8 cellular contexts compared by ENCODE assay signal in the genomic region with DNA sequence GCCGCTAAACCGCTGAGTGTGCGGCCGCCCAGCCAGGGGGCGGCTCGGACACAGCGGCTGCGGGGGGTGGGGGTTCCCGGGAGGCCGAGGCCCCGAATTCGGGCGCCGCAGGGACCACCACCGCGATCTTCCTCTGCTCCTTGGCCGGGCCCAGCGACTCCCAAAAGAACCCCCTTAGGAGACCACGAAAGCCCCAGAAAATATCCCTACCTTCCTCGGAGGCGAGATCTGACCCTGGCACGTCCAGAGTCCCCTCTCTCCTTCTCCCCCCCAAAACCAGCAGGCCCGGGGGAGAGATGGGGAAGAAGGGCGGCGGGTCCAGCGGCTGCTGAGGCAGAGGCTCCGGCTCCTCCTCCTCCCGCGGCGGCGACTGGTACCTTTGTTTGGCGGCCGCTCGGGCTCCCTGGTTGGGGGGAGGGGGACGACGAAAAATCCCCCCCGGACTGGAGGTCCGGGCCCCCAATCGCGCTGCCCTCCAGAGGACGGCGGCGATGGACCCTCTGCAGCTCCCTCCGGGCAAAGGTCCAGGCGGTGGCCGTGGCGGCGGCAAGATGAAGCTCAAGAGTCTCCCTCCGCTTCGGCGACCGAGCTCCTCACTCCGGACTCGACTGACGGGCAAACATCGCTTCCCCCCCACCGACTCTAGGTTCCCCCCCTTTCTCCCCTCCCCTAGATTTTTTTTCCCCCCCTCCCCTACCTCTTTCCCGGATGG. TPM values are rescaled to one million over a fixed set of nuclear protein-coding genes. Genes with fewer than 3 reads are reported as not detected.
DNase-seq lines count a peak whose midpoint lies in the region; ATAC-seq, FAIRE-seq and TF ChIP-seq lines count a peak whose summit lies in the region.

A gene with protein sequence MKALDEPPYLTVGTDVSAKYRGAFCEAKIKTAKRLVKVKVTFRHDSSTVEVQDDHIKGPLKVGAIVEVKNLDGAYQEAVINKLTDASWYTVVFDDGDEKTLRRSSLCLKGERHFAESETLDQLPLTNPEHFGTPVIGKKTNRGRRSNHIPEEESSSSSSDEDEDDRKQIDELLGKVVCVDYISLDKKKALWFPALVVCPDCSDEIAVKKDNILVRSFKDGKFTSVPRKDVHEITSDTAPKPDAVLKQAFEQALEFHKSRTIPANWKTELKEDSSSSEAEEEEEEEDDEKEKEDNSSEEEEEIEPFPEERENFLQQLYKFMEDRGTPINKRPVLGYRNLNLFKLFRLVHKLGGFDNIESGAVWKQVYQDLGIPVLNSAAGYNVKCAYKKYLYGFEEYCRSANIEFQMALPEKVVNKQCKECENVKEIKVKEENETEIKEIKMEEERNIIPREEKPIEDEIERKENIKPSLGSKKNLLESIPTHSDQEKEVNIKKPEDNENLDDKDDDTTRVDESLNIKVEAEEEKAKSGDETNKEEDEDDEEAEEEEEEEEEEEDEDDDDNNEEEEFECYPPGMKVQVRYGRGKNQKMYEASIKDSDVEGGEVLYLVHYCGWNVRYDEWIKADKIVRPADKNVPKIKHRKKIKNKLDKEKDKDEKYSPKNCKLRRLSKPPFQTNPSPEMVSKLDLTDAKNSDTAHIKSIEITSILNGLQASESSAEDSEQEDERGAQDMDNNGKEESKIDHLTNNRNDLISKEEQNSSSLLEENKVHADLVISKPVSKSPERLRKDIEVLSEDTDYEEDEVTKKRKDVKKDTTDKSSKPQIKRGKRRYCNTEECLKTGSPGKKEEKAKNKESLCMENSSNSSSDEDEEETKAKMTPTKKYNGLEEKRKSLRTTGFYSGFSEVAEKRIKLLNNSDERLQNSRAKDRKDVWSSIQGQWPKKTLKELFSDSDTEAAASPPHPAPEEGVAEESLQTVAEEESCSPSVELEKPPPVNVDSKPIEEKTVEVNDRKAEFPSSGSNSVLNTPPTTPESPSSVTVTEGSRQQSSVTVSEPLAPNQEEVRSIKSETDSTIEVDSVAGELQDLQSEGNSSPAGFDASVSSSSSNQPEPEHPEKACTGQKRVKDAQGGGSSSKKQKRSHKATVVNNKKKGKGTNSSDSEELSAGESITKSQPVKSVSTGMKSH (N-terminal part only) (minus strand): TSS at position 621 of the 712 bp plus-strand sequence. CDS start 1,260 bp downstream, outside the sequence.

- ATAC-seq in GM18505 (IDR thresholded peaks at IDR 0.05; ENCODE audit: unreplicated experiment) (peak; percentile 11), HG03039 (IDR thresholded peaks at IDR 0.05; ENCODE audit: unreplicated experiment) (peak; percentile 7), left lobe of liver (peak; percentile 48)

- no peaks in the 10 kb centered on the region for H3K36me3 ChIP-seq in bronchial epithelial cell (ENCODE audit: control insufficient read depth, insufficient read depth, low read length)

- no peak for TF ChIP-seq CTCF in bronchial epithelial cell (IDR thresholded peaks at IDR 0.05; ENCODE audit: insufficient read depth, low read length, severe bottlenecking)

- no peak for FAIRE-seq in RCC 7860 (lab: Jason Lieb, UNC)
- FAIRE-seq in bronchial epithelial cell (lab: Jason Lieb, UNC) = no peak

- H3K27me3 ChIP-seq in bronchial epithelial cell (ENCODE audit: control insufficient read depth, insufficient read depth, low read length) = no peaks in the 10 kb centered on the region

- TF ChIP-seq POLR2A in GM18505 (IDR thresholded peaks at IDR 0.05; ENCODE audit: borderline replicate concordance, extremely low read depth, insufficient read depth, insufficient read length) = peak; percentile 56

- peak within 1 kb of the TSS; percentile 89 for H3K4me3 ChIP-seq in bronchial epithelial cell (ENCODE audit: low read depth, low read length)

- DNase-seq in 8988T (peak; percentile 80), RCC 7860 (ENCODE audit: low spot score) (peak; percentile 21), bronchial epithelial cell (ENCODE audit: low read depth) (no peak), left lobe of liver (ENCODE audit: low spot score) (peak; percentile 85), kidney tubule cell (ENCODE audit: low spot score) (no peak)
- peak; percentile 9 for DNase-seq in stimulated activated CD8-positive, alpha-beta memory T cell treated with anti-CD3 and anti-CD28 coated beads, Interleukin-7, amount 100 ng/mL, for 24 hours (ENCODE audit: low read depth)

RNA-seq across cellular contexts. Expression of the gene that starts here (rescaled TPM):
- total RNA-seq in bronchial epithelial cell (11.8 and 37.9 TPM in 2 replicates), left lobe of liver (10.9 TPM)

Comparison
In these comparisons a context has a peak if more than half of its experiments do, and no peak if none do; other contexts are left out.
1. DNase-seq: peak in 8988T (single experiment), RCC 7860 (single experiment), left lobe of liver (single experiment) and stimulated activated CD8-positive, alpha-beta memory T cell treated with anti-CD3 and anti-CD28 coated beads, Interleukin-7, amount 100 ng/mL, for 24 hours (single experiment); none in bronchial epithelial cell (single experiment) and kidney tubule cell (single experiment).
2. Peak in every context shown above with its lines, with median percentiles within 50 percentile points of each other: ATAC-seq.